In the genomic region with DNA sequence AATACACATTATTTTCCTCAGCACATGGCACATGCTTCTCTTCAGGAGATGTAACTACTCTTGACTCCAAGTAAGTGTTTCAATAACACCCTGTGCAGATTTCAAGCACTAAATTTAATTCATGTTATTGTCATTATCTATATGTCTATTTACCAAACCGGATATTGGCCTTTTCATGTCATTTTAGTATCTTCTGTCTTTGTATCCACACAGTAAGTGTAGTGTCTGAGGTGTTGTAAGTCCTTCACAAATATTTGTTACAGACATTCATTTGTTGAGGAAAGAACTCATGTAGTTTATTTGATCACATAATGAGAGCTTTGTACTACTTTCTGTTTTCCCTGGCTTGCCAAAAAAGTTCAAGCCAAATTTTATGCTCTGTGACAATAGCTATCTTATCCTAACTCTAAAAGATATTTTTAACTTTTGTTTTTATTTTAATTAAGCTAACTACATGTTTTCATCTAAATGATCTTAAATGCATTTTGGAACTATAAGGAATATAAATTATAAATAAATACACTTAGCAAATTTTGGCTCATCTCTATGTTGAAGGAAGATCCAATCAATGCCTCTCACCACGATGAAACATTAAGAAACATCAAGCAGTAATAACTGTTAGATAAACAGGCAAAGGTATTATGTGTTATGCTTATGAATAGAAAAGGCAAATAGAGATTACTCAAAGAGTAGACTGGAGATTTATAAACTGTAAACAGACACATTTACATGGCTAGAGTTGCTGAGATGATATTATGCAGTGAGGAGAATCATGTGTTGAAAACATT, we compare ENCODE assay signal across 21 cellular contexts. TPM values are rescaled to one million over a fixed set of nuclear protein-coding genes. Genes with fewer than 3 reads are reported as not detected.
"Had no signal": no experiment of that assay in that cellular context is flagged by ENCODE, and none has a peak within 500 bp of the region (broad histone marks: within the 10 kb centered on the region; RNA-seq: fewer than 3 reads in every experiment).

No MANE protein-coding gene starts in this region.

- H3K9ac ChIP-seq: KMS-11, SK-N-SH had no signal

- ATAC-seq: activated CD4-positive, alpha-beta T cell treated with anti-CD3 and anti-CD28 coated beads for 36 hours; activated CD8-positive, alpha-beta T cell treated with anti-CD3 and anti-CD28 coated beads for 36 hours; activated T-cell treated with anti-CD3 and anti-CD28 coated beads, Interleukin-2, amount 50 U/mL, for 72 hours; Right ventricle myocardium inferior had no signal

- H3K36me3 ChIP-seq: colonic mucosa had no signal

- H3K27ac ChIP-seq: colonic mucosa, KMS-11, VCaP had no signal

- DNase-seq: activated CD4-positive, alpha-beta T cell treated with anti-CD3 and anti-CD28 coated beads for 36 hours; activated CD8-positive, alpha-beta memory T cell treated with anti-CD3 and anti-CD28 coated beads, Interleukin-2, amount 50 U/mL, for 4 hours; activated CD8-positive, alpha-beta T cell treated with anti-CD3 and anti-CD28 coated beads for 36 hours; activated gamma-delta T cell treated with Interleukin-2 at 50 U/mL for 16 hours; activated naive CD4-positive, alpha-beta T cell treated with anti-CD3 and anti-CD28 coated beads, Interleukin-2, amount 10 ng/mL, durations not matched to agents 7 days and 5 days; activated naive CD8-positive, alpha-beta T cell treated with anti-CD3 and anti-CD28 coated beads for 36 hours; activated T-cell treated with anti-CD3 and anti-CD28 coated beads, Interleukin-2, amount 50 U/mL, for 72 hours; colonic mucosa; NCI-H1092; NCI-H1930; NCI-H345; NCI-H524; SK-N-SH; T-helper 1 cell had no signal

- H3K9me2 ChIP-seq: SK-N-SH had no signal

- H3K4me1 Mint-ChIP-seq: activated CD4-positive, alpha-beta T cell treated with anti-CD3 and anti-CD28 coated beads for 36 hours; activated naive CD4-positive, alpha-beta T cell treated with anti-CD3 and anti-CD28 coated beads, Interleukin-2, amount 10 ng/mL, durations not matched to agents 7 days and 5 days; activated naive CD8-positive, alpha-beta T cell treated with anti-CD3 and anti-CD28 coated beads for 36 hours had no signal

- H3K27ac Mint-ChIP-seq: activated CD4-positive, alpha-beta T cell treated with anti-CD3 and anti-CD28 coated beads for 36 hours; activated CD8-positive, alpha-beta T cell treated with anti-CD3 and anti-CD28 coated beads for 36 hours; activated naive CD4-positive, alpha-beta T cell treated with anti-CD3 and anti-CD28 coated beads, Interleukin-2, amount 10 ng/mL, durations not matched to agents 7 days and 5 days; activated naive CD8-positive, alpha-beta T cell treated with anti-CD3 and anti-CD28 coated beads for 36 hours; activated T-cell treated with anti-CD3 and anti-CD28 coated beads, Interleukin-2, amount 50 U/mL, for 72 hours; activated T-helper 2 cell treated with anti-CD3 and anti-CD28 coated beads, Interferon-gamma antibody, Interleukin-2, Interleukin-4, amounts not matched to agents 10 μg/mL and 5 μg/mL and 100 μg/mL, durations not matched to agents 14 hours and 24 hours and 36 hours had no signal

- H3K27me3 ChIP-seq: colonic mucosa had no signal

- H3K4me1 ChIP-seq: colonic mucosa had no signal

- H3K4me2 ChIP-seq: KMS-11, SK-N-SH had no signal

- H3K4me3 ChIP-seq: colonic mucosa had no signal

- H3K4me3 Mint-ChIP-seq: activated CD4-positive, alpha-beta T cell treated with anti-CD3 and anti-CD28 coated beads for 36 hours; activated CD8-positive, alpha-beta T cell treated with anti-CD3 and anti-CD28 coated beads for 36 hours; activated naive CD4-positive, alpha-beta T cell treated with anti-CD3 and anti-CD28 coated beads, Interleukin-2, amount 10 ng/mL, durations not matched to agents 7 days and 5 days; activated naive CD8-positive, alpha-beta T cell treated with anti-CD3 and anti-CD28 coated beads for 36 hours; activated T-cell treated with anti-CD3 and anti-CD28 coated beads, Interleukin-2, amount 50 U/mL, for 72 hours had no signal

- H3K27me3 Mint-ChIP-seq: activated CD8-positive, alpha-beta T cell treated with anti-CD3 and anti-CD28 coated beads for 36 hours had no signal

- H3K9me3 ChIP-seq: colonic mucosa, SK-N-SH had no signal

RNA-seq across cellular contexts. Expression of a gene that starts 48.3 kb away (rescaled TPM):
- total RNA-seq: activated CD4-positive, alpha-beta T cell treated with anti-CD3 and anti-CD28 coated beads for 36 hours; activated CD8-positive, alpha-beta T cell treated with anti-CD3 and anti-CD28 coated beads for 36 hours; activated naive CD8-positive, alpha-beta T cell treated with anti-CD3 and anti-CD28 coated beads for 36 hours; activated T-cell treated with anti-CD3 and anti-CD28 coated beads, Interleukin-2, amount 50 U/mL, for 72 hours; activated T-helper 2 cell treated with anti-CD3 and anti-CD28 coated beads, Interferon-gamma antibody, Interleukin-2, Interleukin-4, amounts not matched to agents 10 μg/mL and 5 μg/mL and 100 μg/mL, durations not matched to agents 14 hours and 24 hours and 36 hours; MCF 10A; RPMI7951; T-helper 2 cell treated with Interferon-gamma antibody and Interleukin-4, amounts not matched to agents 100 ng/mL and 5 ng/mL, for 36 hours had no signal
